10 cellular contexts compared by ENCODE assay signal in genomic region chr2:64797881-64798590, GRCh38.
DNase-seq lines count a peak whose midpoint lies in the region; ATAC-seq and TF ChIP-seq lines count a peak whose summit lies in the region.
"Had no signal": no experiment of that assay in that cellular context is flagged by ENCODE, and none has a peak within 500 bp of the region (broad histone marks: within the 10 kb centered on the region; RNA-seq: fewer than 3 reads in every experiment).

No MANE protein-coding gene starts in this region.

- no peaks in the 10 kb centered on the region for H3K9me3 ChIP-seq in fibroblast of lung (ENCODE audit: control insufficient read depth, insufficient read depth, low read depth, low read length)
- H3K9me3 ChIP-seq: adrenal gland, ovary had no signal

- TF ChIP-seq CTCF in fibroblast of lung (conservative IDR thresholded peaks at IDR 0.05 in 1 of 2, IDR thresholded peaks at IDR 0.05 in 1 of 2; ENCODE audit: low read depth in 1 of 2, low read length in 2 of 2) = no peak

- no peak overlapping the region for H3K9ac ChIP-seq in fibroblast of lung (ENCODE audit: insufficient read depth, low read length)

- no peaks in the 10 kb centered on the region for H4K20me1 ChIP-seq in fibroblast of lung (ENCODE audit: control insufficient read depth, extremely low read depth, insufficient read depth, low read length)

- peak overlapping the region; percentile 4 for H3K4me2 ChIP-seq in fibroblast of lung (ENCODE audit: extremely low read depth, insufficient read depth, low read length)

- no peak overlapping the region for H2AFZ ChIP-seq in fibroblast of lung (ENCODE audit: low read length)

- ATAC-seq in HG02763 (IDR thresholded peaks at IDR 0.05; ENCODE audit: unreplicated experiment) (no peak), GM19035 (IDR thresholded peaks at IDR 0.05; ENCODE audit: unreplicated experiment) (no peak)

- no peaks in the 10 kb centered on the region for H3K27me3 ChIP-seq in fibroblast of lung (ENCODE audit: control insufficient read depth, insufficient read depth, low read length)
- H3K27me3 ChIP-seq: adrenal gland, ovary had no signal

- H3K79me2 ChIP-seq in fibroblast of lung (ENCODE audit: control insufficient read depth, insufficient read depth, low read length) = no peaks in the 10 kb centered on the region

- peaks cover 5% of the 10 kb centered on the region for H3K4me1 ChIP-seq in fibroblast of lung (ENCODE audit: control insufficient read depth, extremely low read depth, insufficient read depth, low read length)
- H3K4me1 ChIP-seq: adrenal gland had no signal

- H3K4me3 ChIP-seq in fibroblast of lung (replicated peaks in 1 of 4; ENCODE audit: control extremely low read depth in 1 of 4, insufficient read depth in 1 of 4, low read depth in 3 of 4, low read length in 4 of 4) = no peak overlapping the region
- H3K4me3 ChIP-seq: adrenal gland, ovary had no signal

- no peaks in the 10 kb centered on the region for H3K36me3 ChIP-seq in fibroblast of lung (ENCODE audit: control insufficient read depth, insufficient read depth, low read length)
- H3K36me3 ChIP-seq: adrenal gland, ovary had no signal

- H3K27ac ChIP-seq in fibroblast of lung (ENCODE audit: insufficient read depth, low read length) = no peak overlapping the region
- H3K27ac ChIP-seq: adrenal gland, ovary had no signal

- DNase-seq in NCI-H1417 (lab: John Stamatoyannopoulos, UW) (peak in 2 of 3 experiments; percentile 20 to 79), NCI-H1417 treated with DMSO at 0.1 percent for 48 hours (lab: John Stamatoyannopoulos, UW) (no peak), NCI-H774 (lab: John Stamatoyannopoulos, UW) (peak; percentile 24), fibroblast of lung (ENCODE audit: low read depth in 2 of 2) (peak; percentile 62 to 92), smooth muscle cell of the brain vasculature (ENCODE audit: low read depth, low spot score) (peak; percentile 54), epidermal melanocyte (ENCODE audit: insufficient read length, low spot score) (no peak)
- DNase-seq: adrenal gland, ovary had no signal

Comparison
In these comparisons a context has a peak if more than half of its experiments do, and no peak if none do; other contexts are left out.
1. DNase-seq: peak in NCI-H1417 (2 of 3), NCI-H774 (single experiment), fibroblast of lung (2 of 2) and smooth muscle cell of the brain vasculature (single experiment); none in NCI-H1417 treated with DMSO at 0.1 percent for 48 hours (single experiment) and epidermal melanocyte (single experiment).